8 cellular contexts compared by ENCODE assay signal in the genomic region with DNA sequence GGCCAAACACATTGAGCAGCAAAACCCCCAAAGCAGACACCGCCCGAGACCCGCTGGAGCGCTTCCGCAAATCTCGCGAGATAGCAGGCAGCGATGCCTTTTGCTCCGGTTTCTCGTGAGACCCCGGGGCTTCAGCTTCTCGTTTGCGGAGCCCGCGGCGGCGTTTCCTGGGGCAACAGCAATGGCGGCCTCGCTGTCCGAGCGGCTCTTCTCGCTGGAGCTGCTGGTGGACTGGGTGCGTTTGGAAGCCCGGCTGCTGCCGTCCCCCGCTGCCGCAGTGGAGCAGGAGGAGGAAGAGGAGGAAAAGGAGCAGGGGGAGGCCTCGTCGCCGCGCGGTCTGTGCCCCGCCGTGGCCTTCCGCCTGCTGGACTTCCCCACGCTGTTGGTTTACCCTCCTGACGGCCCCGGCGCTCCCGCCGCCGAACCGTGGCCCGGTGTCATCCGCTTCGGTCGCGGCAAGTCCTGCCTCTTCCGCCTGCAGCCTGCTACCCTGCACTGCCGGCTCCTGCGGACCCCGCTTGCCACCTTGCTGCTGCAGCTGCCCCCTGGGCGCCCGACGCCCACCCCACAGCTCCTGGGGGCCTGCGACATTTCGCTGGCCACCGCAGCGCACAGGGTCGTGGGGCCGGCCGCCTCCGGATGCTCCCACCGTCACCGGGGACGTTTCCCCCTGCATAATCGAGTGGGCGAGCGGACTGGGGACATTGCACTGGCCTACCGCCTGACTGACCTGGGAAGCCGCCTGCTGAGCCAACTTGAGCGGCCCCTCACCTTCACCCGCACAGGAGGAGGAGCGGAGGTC. TPM values are rescaled to one million over a fixed set of nuclear protein-coding genes. Genes with fewer than 3 reads are reported as not detected.
A peak's percentile ranks its signal among the peaks of the same experiment; 100 is the strongest.
DNase-seq lines count a peak whose midpoint lies in the region; ATAC-seq and TF ChIP-seq lines count a peak whose summit lies in the region.

A gene with protein sequence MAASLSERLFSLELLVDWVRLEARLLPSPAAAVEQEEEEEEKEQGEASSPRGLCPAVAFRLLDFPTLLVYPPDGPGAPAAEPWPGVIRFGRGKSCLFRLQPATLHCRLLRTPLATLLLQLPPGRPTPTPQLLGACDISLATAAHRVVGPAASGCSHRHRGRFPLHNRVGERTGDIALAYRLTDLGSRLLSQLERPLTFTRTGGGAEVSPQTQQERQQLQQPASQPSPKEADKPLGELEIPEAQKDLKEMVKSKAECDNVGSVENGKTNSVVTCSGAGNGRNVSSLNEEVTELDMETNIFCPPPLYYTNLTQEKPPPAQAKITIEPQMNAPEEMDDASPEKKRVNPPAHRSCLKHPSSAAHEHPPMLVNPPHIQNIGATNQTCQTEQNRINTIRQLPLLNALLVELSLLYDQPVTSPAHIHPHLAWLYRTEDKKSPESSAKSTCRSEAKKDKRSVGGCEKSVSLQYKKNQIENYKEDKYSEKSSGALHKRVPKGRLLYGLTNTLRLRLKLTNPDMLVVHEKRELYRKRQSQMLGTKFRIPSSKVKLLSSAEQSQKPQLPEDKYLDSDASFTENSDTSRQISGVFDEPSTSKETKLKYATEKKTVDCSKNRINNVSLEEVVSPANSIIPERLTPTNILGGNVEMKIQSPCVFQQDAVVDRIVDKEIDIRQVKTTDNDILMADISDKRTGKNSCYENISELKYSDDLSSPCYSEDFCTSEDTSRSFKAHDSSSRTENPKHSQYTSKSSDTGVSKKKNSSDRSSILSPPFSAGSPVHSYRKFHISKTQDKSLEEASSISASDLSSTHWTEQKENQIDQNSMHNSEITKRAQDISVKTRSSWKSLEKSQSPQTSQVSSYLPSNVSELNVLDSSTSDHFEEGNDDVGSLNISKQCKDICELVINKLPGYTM (plus strand): TSS at position 148 of the 802 bp plus-strand sequence. CDS start 34 bp downstream, at position 182.

- DNase-seq in AG04449 (ENCODE audit: low read depth, low spot score) (no peak), fibroblast of peridontal ligament (ENCODE audit: extremely low read depth) (peak; percentile 77), natural killer cell (peak; percentile 57)
- DNase-seq in activated T-helper 2 cell treated with anti-CD3 and anti-CD28 coated beads, Interferon-gamma antibody, Interleukin-2, Interleukin-4, amounts not matched to agents 10 μg/mL and 5 μg/mL and 100 μg/mL, durations not matched to agents 14 hours and 24 hours and 36 hours (ENCODE audit: low spot score), result peak; percentile 77

- intact Hi-C loops in activated T-helper 2 cell treated with anti-CD3 and anti-CD28 coated beads, Interferon-gamma antibody, Interleukin-2, Interleukin-4, amounts not matched to agents 10 μg/mL and 5 μg/mL and 100 μg/mL, durations not matched to agents 14 hours and 24 hours and 36 hours (cut with micrococcal nuclease), result loop anchor here (1.0 to 10.0 kb wide), 3 partner anchors 145 to 309 kb away; a partner anchor contains a TSS
- intact Hi-C loops in natural killer cell (cut with micrococcal nuclease), result loop anchor here (1.0 kb wide), 1 partner anchor 146 kb away; no protein-coding TSS in a partner anchor

- ATAC-seq in GM19023 (IDR thresholded peaks at IDR 0.05; ENCODE audit: unreplicated experiment) (peak; percentile 97), HG03354 (IDR thresholded peaks at IDR 0.05; ENCODE audit: poor library complexity, severe bottlenecking, unreplicated experiment) (peak; percentile 96), natural killer cell (peak; percentile 84 to 91 (median 86))
- peak; percentile 91 for ATAC-seq in stimulated activated memory B cell treated with anti-CD40 and anti-IgM and Interleukin-4, amounts not matched to agents 10 μg/mL and 1 μg/mL and 100 μg/mL, for 72 hours

- no peaks in the 10 kb centered on the region for H4K20me1 ChIP-seq in OCI-LY3 (ENCODE audit: insufficient read depth, low read length)

- CTCF ChIA-PET in AG04449 (lab: Yijun Ruan, JAX), result no interaction called here

- peaks cover 31% of the 10 kb centered on the region for H3K4me1 Mint-ChIP-seq in activated T-helper 2 cell treated with anti-CD3 and anti-CD28 coated beads, Interferon-gamma antibody, Interleukin-2, Interleukin-4, amounts not matched to agents 10 μg/mL and 5 μg/mL and 100 μg/mL, durations not matched to agents 14 hours and 24 hours and 36 hours (ENCODE audit: low read depth)
- H3K4me1 Mint-ChIP-seq in natural killer cell, result peaks cover 24 to 30% of the 10 kb centered on the region in 2 donors
- H3K4me1 Mint-ChIP-seq in stimulated activated memory B cell treated with anti-CD40 and anti-IgM and Interleukin-4, amounts not matched to agents 10 μg/mL and 1 μg/mL and 100 μg/mL, for 72 hours, result peaks cover 19% of the 10 kb centered on the region

- H3K4me1 ChIP-seq in OCI-LY3 (ENCODE audit: low read length), result peaks cover 9% of the 10 kb centered on the region; the same call in 1 of the 2 replicates

- H3K27me3 Mint-ChIP-seq in activated T-helper 2 cell treated with anti-CD3 and anti-CD28 coated beads, Interferon-gamma antibody, Interleukin-2, Interleukin-4, amounts not matched to agents 10 μg/mL and 5 μg/mL and 100 μg/mL, durations not matched to agents 14 hours and 24 hours and 36 hours (ENCODE audit: low read depth), result peaks cover 6% of the 10 kb centered on the region
- H3K27me3 Mint-ChIP-seq in natural killer cell (ENCODE audit: low read depth in 2 of 2), result peaks cover 8 to 14% of the 10 kb centered on the region in 2 donors
- peaks cover 9% of the 10 kb centered on the region for H3K27me3 Mint-ChIP-seq in stimulated activated memory B cell treated with anti-CD40 and anti-IgM and Interleukin-4, amounts not matched to agents 10 μg/mL and 1 μg/mL and 100 μg/mL, for 72 hours

- peak within 1 kb of the TSS; percentile 90 for H3K4me3 Mint-ChIP-seq in activated T-helper 2 cell treated with anti-CD3 and anti-CD28 coated beads, Interferon-gamma antibody, Interleukin-2, Interleukin-4, amounts not matched to agents 10 μg/mL and 5 μg/mL and 100 μg/mL, durations not matched to agents 14 hours and 24 hours and 36 hours (ENCODE audit: low read depth)
- peak within 1 kb of the TSS; percentile 91 for H3K4me3 Mint-ChIP-seq in natural killer cell
- H3K4me3 Mint-ChIP-seq in stimulated activated memory B cell treated with anti-CD40 and anti-IgM and Interleukin-4, amounts not matched to agents 10 μg/mL and 1 μg/mL and 100 μg/mL, for 72 hours, result peak within 1 kb of the TSS; percentile 95

- peak within 1 kb of the TSS; percentile 74 for H3K9ac ChIP-seq in OCI-LY3 (ENCODE audit: low read length)

- H3K9me3 Mint-ChIP-seq in activated T-helper 2 cell treated with anti-CD3 and anti-CD28 coated beads, Interferon-gamma antibody, Interleukin-2, Interleukin-4, amounts not matched to agents 10 μg/mL and 5 μg/mL and 100 μg/mL, durations not matched to agents 14 hours and 24 hours and 36 hours, result peaks cover 2% of the 10 kb centered on the region
- peaks cover 2 to 6% of the 10 kb centered on the region in 2 donors for H3K9me3 Mint-ChIP-seq in natural killer cell
- peaks cover 2% of the 10 kb centered on the region for H3K9me3 Mint-ChIP-seq in stimulated activated memory B cell treated with anti-CD40 and anti-IgM and Interleukin-4, amounts not matched to agents 10 μg/mL and 1 μg/mL and 100 μg/mL, for 72 hours

- peak within 1 kb of the TSS; percentile 96 for H2AFZ ChIP-seq in OCI-LY3 (ENCODE audit: low read depth, low read length)

- H3K4me3 ChIP-seq in AG04449 (ENCODE audit: low read depth, low read length), result peak within 1 kb of the TSS; percentile 70
- H3K4me3 ChIP-seq in OCI-LY3 (ENCODE audit: low read length), result peak within 1 kb of the TSS; percentile 86

- POLR2A ChIA-PET in AG04449 (lab: Yijun Ruan, JAX), result no interaction called here

- no peaks in the 10 kb centered on the region for H3K79me2 ChIP-seq in OCI-LY3 (ENCODE audit: low read length)

- H3K4me2 ChIP-seq in OCI-LY3 (ENCODE audit: low read length), result peak within 1 kb of the TSS; percentile 82

- peak within 1 kb of the TSS; percentile 79 for H3K27ac Mint-ChIP-seq in activated T-helper 2 cell treated with anti-CD3 and anti-CD28 coated beads, Interferon-gamma antibody, Interleukin-2, Interleukin-4, amounts not matched to agents 10 μg/mL and 5 μg/mL and 100 μg/mL, durations not matched to agents 14 hours and 24 hours and 36 hours
- H3K27ac Mint-ChIP-seq in natural killer cell, result peak within 1 kb of the TSS; percentile 83 to 84
- H3K27ac Mint-ChIP-seq in stimulated activated memory B cell treated with anti-CD40 and anti-IgM and Interleukin-4, amounts not matched to agents 10 μg/mL and 1 μg/mL and 100 μg/mL, for 72 hours, result peak within 1 kb of the TSS; percentile 93

- H3K36me3 ChIP-seq in OCI-LY3 (replicated peaks; ENCODE audit: low read depth, low read length), result peaks cover 5% of the 10 kb centered on the region

- no peaks in the 10 kb centered on the region for H3K27me3 ChIP-seq in OCI-LY3 (ENCODE audit: low read depth, low read length)

- H3K27ac ChIP-seq in OCI-LY3 (ENCODE audit: low read length), result no peak within 1 kb of the TSS; the same call in 1 of the 2 replicates

- peaks cover 22% of the 10 kb centered on the region for H3K36me3 Mint-ChIP-seq in activated T-helper 2 cell treated with anti-CD3 and anti-CD28 coated beads, Interferon-gamma antibody, Interleukin-2, Interleukin-4, amounts not matched to agents 10 μg/mL and 5 μg/mL and 100 μg/mL, durations not matched to agents 14 hours and 24 hours and 36 hours (ENCODE audit: low read depth)
- H3K36me3 Mint-ChIP-seq in natural killer cell, result peaks cover 12% of the 10 kb centered on the region
- peaks cover 9% of the 10 kb centered on the region for H3K36me3 Mint-ChIP-seq in stimulated activated memory B cell treated with anti-CD40 and anti-IgM and Interleukin-4, amounts not matched to agents 10 μg/mL and 1 μg/mL and 100 μg/mL, for 72 hours

- no peaks in the 10 kb centered on the region for H3K9me3 ChIP-seq in OCI-LY3 (ENCODE audit: insufficient read depth, low read length)

- TF ChIP-seq CTCF in AG04449 (IDR thresholded peaks at IDR 0.05; ENCODE audit: insufficient read depth, low read length, missing control alignments) (no peak), OCI-LY3 (IDR thresholded peaks at IDR 0.05; ENCODE audit: low read depth, low read length) (no peak), natural killer cell (IDR thresholded peaks at IDR 0.05) (no peak)

RNA-seq across cellular contexts. Expression of the gene that starts here (rescaled TPM):
- 3.0 and 3.2 TPM in 2 replicates for total RNA-seq in activated T-helper 2 cell treated with anti-CD3 and anti-CD28 coated beads, Interferon-gamma antibody, Interleukin-2, Interleukin-4, amounts not matched to agents 10 μg/mL and 5 μg/mL and 100 μg/mL, durations not matched to agents 14 hours and 24 hours and 36 hours
- 1 to 10 TPM in 2 of 3 donors, under 1 TPM in 1; 0.95 to 1.9 (median 1.2) TPM for total RNA-seq in natural killer cell
